Comparison of ENCODE assay signal across 8 cellular contexts in genomic region chr15:34367128-34368081, GRCh38. TPM values are rescaled to one million over a fixed set of nuclear protein-coding genes. Genes with fewer than 3 reads are reported as not detected.
A peak's percentile ranks its signal among the peaks of the same experiment; 100 is the strongest.
DNase-seq lines count a peak whose midpoint lies in the region; ATAC-seq and TF ChIP-seq lines count a peak whose summit lies in the region.

Gene LPCAT4, minus strand, starts transcription at chr15:34367196. Its CDS starts 96 bp downstream, at chr15:34367100.

- ATAC-seq in GM19351 (IDR thresholded peaks at IDR 0.05; ENCODE audit: unreplicated experiment) (peak; percentile 68), HG03520 (IDR thresholded peaks at IDR 0.05; ENCODE audit: unreplicated experiment) (peak; percentile 70), right lobe of liver (peak; percentile 91 to 96 (median 93))

- peak; percentile 92 for DNase-seq in CD1c-positive myeloid dendritic cell (ENCODE audit: extremely low spot score)
- peak; percentile 88 for DNase-seq in NCI-H748 (lab: John Stamatoyannopoulos, UW; ENCODE audit: unreplicated experiment)
- peak; percentile 83 to 84 for DNase-seq in activated CD4-positive, alpha-beta T cell treated with anti-CD3 and anti-CD28 coated beads, Interleukin-2, amount 50 U/mL, for 4 hours
- peak; percentile 93 for DNase-seq in dermis blood vessel endothelial cell
- DNase-seq in right lobe of liver = peak; percentile 88 to 92 (median 92)
- peak; percentile 89 for DNase-seq in stimulated activated CD4-positive, alpha-beta T cell treated with anti-CD3 and anti-CD28 coated beads, Interleukin-4, amount 100 ng/mL, for 24 hours

- intact Hi-C loops in right lobe of liver (cut with DNase I) = loop anchor here in 1 of 2 donors (10.0 kb wide), 1 partner anchor 123 kb away; no protein-coding TSS in a partner anchor

- H3K4me1 ChIP-seq in right lobe of liver = peaks cover 0 to 6% (median 0%) of the 10 kb centered on the region in 4 donors

- TF ChIP-seq POLR2A in right lobe of liver (IDR thresholded peaks at IDR 0.05) = peak; percentile 70

- peak within 1 kb of the TSS; percentile 78 to 95 (median 79) for H3K4me3 ChIP-seq in right lobe of liver

- H3K36me3 ChIP-seq in right lobe of liver = no peaks in the 10 kb centered on the region

- H3K9me3 ChIP-seq in right lobe of liver = no peaks in the 10 kb centered on the region

- 0% methylated on average over 22 of the region's 79 CpGs for WGBS in right lobe of liver (ENCODE audit: insufficient coverage, low coverage, low lambda C conversion rate, missing lambda C conversion rate)

- TF ChIP-seq CTCF in right lobe of liver (IDR thresholded peaks at IDR 0.05) = peak; percentile 89 to 98 (median 94)

- H3K27me3 ChIP-seq in right lobe of liver = no peaks in the 10 kb centered on the region

- H3K27ac ChIP-seq in right lobe of liver = peak within 1 kb of the TSS; percentile 76 to 93 (median 92)

RNA-seq across cellular contexts. Expression of gene LPCAT4, which starts in this region (rescaled TPM):
- total RNA-seq in dermis blood vessel endothelial cell = 8.5 and 9.5 TPM in 2 replicates
- 1 to 10 TPM; 3.2 to 6.7 (median 4.5) TPM for total RNA-seq in right lobe of liver

Comparison
In these comparisons a context has a peak if more than half of its experiments do, and no peak if none do; other contexts are left out.
1. Peak in every context shown above with its lines: DNase-seq, ATAC-seq, H3K4me3 ChIP-seq and H3K27ac ChIP-seq.